In the genomic region with DNA sequence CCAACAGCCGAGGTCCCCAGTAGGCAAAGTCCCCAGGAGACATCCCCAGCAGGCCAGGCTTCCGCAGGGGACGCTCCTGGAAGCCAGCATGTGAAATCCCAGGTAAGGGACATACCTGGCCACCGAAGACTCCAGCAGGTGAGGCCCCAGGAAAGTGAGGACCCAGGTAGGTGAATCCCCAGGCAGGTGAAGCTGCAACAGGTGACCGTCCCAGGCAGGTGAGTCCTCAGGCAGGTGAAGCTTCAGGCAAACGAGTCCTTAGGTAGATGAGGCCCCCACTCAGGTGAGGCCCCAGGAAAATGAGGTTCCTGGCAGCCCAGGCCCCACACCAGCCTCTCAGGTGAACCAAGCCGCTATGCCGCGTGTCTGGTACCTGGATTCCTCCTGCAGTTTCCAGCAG, we compare ENCODE assay signal across 36 cellular contexts. TPM values are rescaled to one million over a fixed set of nuclear protein-coding genes. Genes with fewer than 3 reads are reported as not detected.
"Had no signal": no experiment of that assay in that cellular context is flagged by ENCODE, and none has a peak within 500 bp of the region (broad histone marks: within the 10 kb centered on the region; RNA-seq: fewer than 3 reads in every experiment).

No MANE protein-coding gene starts in this region.

- H3K36me3 Mint-ChIP-seq: activated naive CD4-positive, alpha-beta T cell treated with anti-CD3 and anti-CD28 coated beads, Interleukin-2, amount 50 U/mL, for 24 hours; activated naive CD8-positive, alpha-beta T cell; brain had no signal

- H3K9me3 Mint-ChIP-seq: activated B cell treated with CpG ODN at 0.5 μM for 24 hours; activated CD4-positive, alpha-beta memory T cell treated with anti-CD3 and anti-CD28 coated beads, Interleukin-2, amount 10 ng/mL, durations not matched to agents 7 days and 5 days; activated CD4-positive, alpha-beta T cell treated with anti-CD3 and anti-CD28 coated beads, Interleukin-2, amount 10 ng/mL, durations not matched to agents 7 days and 5 days; activated naive CD4-positive, alpha-beta T cell treated with anti-CD3 and anti-CD28 coated beads, Interleukin-2, amount 10 ng/mL, durations not matched to agents 7 days and 5 days; activated naive CD4-positive, alpha-beta T cell treated with anti-CD3 and anti-CD28 coated beads, Interleukin-2, amount 50 U/mL, for 24 hours; activated naive CD8-positive, alpha-beta T cell treated with anti-CD3 and anti-CD28 coated beads, Interleukin-2, amount 10 ng/mL, durations not matched to agents 7 days and 5 days; activated naive CD8-positive, alpha-beta T cell treated with anti-CD3 and anti-CD28 coated beads, Interleukin-2, amount 50 U/mL, for 24 hours; activated T-cell treated with anti-CD3 and anti-CD28 coated beads, Interleukin-2, amount 50 U/mL, for 24 hours; activated T-helper 2 cell treated with anti-CD3 and anti-CD28 coated beads, Interferon-gamma antibody, Interleukin-2, Interleukin-4, amounts not matched to agents 10 μg/mL and 5 μg/mL and 100 μg/mL, durations not matched to agents 14 hours and 24 hours and 36 hours; T-helper 1 cell treated with Interleukin-12 subunit alpha and Interleukin-12 subunit beta and Interleukin-4 antibody, amounts not matched to agents 30 μg/mL and 1 μg/mL, for 36 hours; T-helper 2 cell treated with Interferon-gamma antibody and Interleukin-4, amounts not matched to agents 5 μg/mL and 100 μg/mL, for 36 hours had no signal

- ATAC-seq: activated CD4-positive, alpha-beta T cell treated with anti-CD3 and anti-CD28 coated beads for 36 hours; activated CD8-positive, alpha-beta memory T cell treated with anti-CD3 and anti-CD28 coated beads, Interleukin-2, amount 10 ng/mL, durations not matched to agents 7 days and 5 days; activated CD8-positive, alpha-beta T cell treated with anti-CD3 and anti-CD28 coated beads, Interleukin-2, amount 10 ng/mL, durations not matched to agents 7 days and 5 days; activated naive CD8-positive, alpha-beta T cell treated with anti-CD3 and anti-CD28 coated beads, Interleukin-2, amount 50 U/mL, for 24 hours had no signal

- H3K9me3 ChIP-seq: ascending aorta had no signal

- H3K27me3 Mint-ChIP-seq: activated CD4-positive, alpha-beta memory T cell treated with anti-CD3 and anti-CD28 coated beads, Interleukin-2, amount 10 ng/mL, durations not matched to agents 7 days and 5 days; activated CD4-positive, alpha-beta T cell treated with anti-CD3 and anti-CD28 coated beads for 36 hours; activated CD4-positive, alpha-beta T cell treated with anti-CD3 and anti-CD28 coated beads, Interleukin-2, amount 10 ng/mL, durations not matched to agents 7 days and 5 days; activated CD8-positive, alpha-beta memory T cell treated with anti-CD3 and anti-CD28 coated beads, Interleukin-2, amount 10 ng/mL, durations not matched to agents 7 days and 5 days; activated naive CD4-positive, alpha-beta T cell treated with anti-CD3 and anti-CD28 coated beads, Interleukin-2, amount 50 U/mL, for 24 hours; activated naive CD8-positive, alpha-beta T cell had no signal

- DNase-seq: activated B cell treated with CpG ODN at 0.5 μM for 24 hours; activated CD4-positive, alpha-beta memory T cell treated with anti-CD3 and anti-CD28 coated beads, Interleukin-2, amount 10 ng/mL, durations not matched to agents 7 days and 5 days; activated CD4-positive, alpha-beta T cell treated with anti-CD3 and anti-CD28 coated beads for 1 hour; activated CD4-positive, alpha-beta T cell treated with anti-CD3 and anti-CD28 coated beads for 36 hours; activated CD4-positive, alpha-beta T cell treated with anti-CD3 and anti-CD28 coated beads for 48 hours; activated CD4-positive, alpha-beta T cell treated with anti-CD3 and anti-CD28 coated beads, Interleukin-2, amount 10 ng/mL, durations not matched to agents 7 days and 5 days; activated CD4-positive, alpha-beta T cell treated with anti-CD3 and anti-CD28 coated beads, Interleukin-2, amount 50 U/mL, for 48 hours; activated CD8-positive, alpha-beta memory T cell treated with anti-CD3 and anti-CD28 coated beads for 24 hours; activated CD8-positive, alpha-beta memory T cell treated with anti-CD3 and anti-CD28 coated beads, Interleukin-2, amount 10 ng/mL, durations not matched to agents 7 days and 5 days; activated CD8-positive, alpha-beta memory T cell treated with anti-CD3 and anti-CD28 coated beads, Interleukin-2, amount 50 U/mL, for 48 hours; activated CD8-positive, alpha-beta T cell treated with anti-CD3 and anti-CD28 coated beads, Interleukin-2, amount 10 ng/mL, durations not matched to agents 7 days and 5 days; activated effector memory CD4-positive, alpha-beta T cell treated with Interleukin-2 at 50 U/mL for 16 hours; activated gamma-delta T cell; activated naive CD4-positive, alpha-beta T cell treated with anti-CD3 and anti-CD28 coated beads, Interleukin-2, amount 10 ng/mL, durations not matched to agents 7 days and 5 days; activated naive CD4-positive, alpha-beta T cell treated with Interleukin-2 at 50 U/mL for 16 hours; activated naive CD8-positive, alpha-beta T cell treated with anti-CD3 and anti-CD28 coated beads, Interleukin-2, amount 10 ng/mL, durations not matched to agents 7 days and 5 days; activated naive CD8-positive, alpha-beta T cell treated with anti-CD3 and anti-CD28 coated beads, Interleukin-2, amount 50 U/mL, for 24 hours; activated T-cell treated with anti-CD3 and anti-CD28 coated beads, Interleukin-2, amount 50 U/mL, for 24 hours; activated T-cell treated with anti-CD3 and anti-CD28 coated beads, Interleukin-2, amount 50 U/mL, for 48 hours; amygdala; anterior cingulate cortex; cerebellar nuclear complex; T-helper 1 cell; T-helper 2 cell; T-helper 9 cell had no signal

- H3K4me3 ChIP-seq: ascending aorta, cardiac muscle cell had no signal

- H3K27ac ChIP-seq: ascending aorta, cardiac muscle cell, VCaP had no signal

- H3K36me3 ChIP-seq: ascending aorta, cardiac muscle cell had no signal

- H3K4me3 Mint-ChIP-seq: activated B cell treated with CpG ODN at 0.5 μM for 24 hours; activated CD4-positive, alpha-beta memory T cell treated with anti-CD3 and anti-CD28 coated beads, Interleukin-2, amount 10 ng/mL, durations not matched to agents 7 days and 5 days; activated CD4-positive, alpha-beta T cell treated with anti-CD3 and anti-CD28 coated beads for 36 hours; activated CD4-positive, alpha-beta T cell treated with anti-CD3 and anti-CD28 coated beads, Interleukin-2, amount 10 ng/mL, durations not matched to agents 7 days and 5 days; activated CD8-positive, alpha-beta memory T cell treated with anti-CD3 and anti-CD28 coated beads, Interleukin-2, amount 10 ng/mL, durations not matched to agents 7 days and 5 days; activated CD8-positive, alpha-beta T cell treated with anti-CD3 and anti-CD28 coated beads, Interleukin-2, amount 10 ng/mL, durations not matched to agents 7 days and 5 days; activated naive CD4-positive, alpha-beta T cell treated with anti-CD3 and anti-CD28 coated beads, Interleukin-2, amount 10 ng/mL, durations not matched to agents 7 days and 5 days; activated naive CD8-positive, alpha-beta T cell treated with anti-CD3 and anti-CD28 coated beads, Interleukin-2, amount 10 ng/mL, durations not matched to agents 7 days and 5 days; activated naive CD8-positive, alpha-beta T cell treated with anti-CD3 and anti-CD28 coated beads, Interleukin-2, amount 50 U/mL, for 24 hours; activated T-cell treated with anti-CD3 and anti-CD28 coated beads, Interleukin-2, amount 50 U/mL, for 24 hours; brain; central memory CD8-positive, alpha-beta T cell; T-helper 1 cell treated with Interleukin-12 subunit alpha and Interleukin-12 subunit beta and Interleukin-4 antibody, amounts not matched to agents 30 μg/mL and 1 μg/mL, for 36 hours; T-helper 2 cell treated with Interferon-gamma antibody and Interleukin-4, amounts not matched to agents 5 μg/mL and 100 μg/mL, for 36 hours had no signal

- H3K27me3 ChIP-seq: cardiac muscle cell had no signal

- H3K27ac Mint-ChIP-seq: activated B cell treated with CpG ODN at 0.5 μM for 24 hours; activated CD4-positive, alpha-beta memory T cell treated with anti-CD3 and anti-CD28 coated beads, Interleukin-2, amount 10 ng/mL, durations not matched to agents 7 days and 5 days; activated CD4-positive, alpha-beta T cell treated with anti-CD3 and anti-CD28 coated beads for 36 hours; activated CD4-positive, alpha-beta T cell treated with anti-CD3 and anti-CD28 coated beads, Interleukin-2, amount 10 ng/mL, durations not matched to agents 7 days and 5 days; activated CD8-positive, alpha-beta memory T cell treated with anti-CD3 and anti-CD28 coated beads, Interleukin-2, amount 10 ng/mL, durations not matched to agents 7 days and 5 days; activated CD8-positive, alpha-beta T cell treated with anti-CD3 and anti-CD28 coated beads, Interleukin-2, amount 10 ng/mL, durations not matched to agents 7 days and 5 days; activated naive CD4-positive, alpha-beta T cell treated with anti-CD3 and anti-CD28 coated beads, Interleukin-2, amount 10 ng/mL, durations not matched to agents 7 days and 5 days; activated naive CD4-positive, alpha-beta T cell treated with anti-CD3 and anti-CD28 coated beads, Interleukin-2, amount 50 U/mL, for 24 hours; activated naive CD8-positive, alpha-beta T cell; activated naive CD8-positive, alpha-beta T cell treated with anti-CD3 and anti-CD28 coated beads, Interleukin-2, amount 10 ng/mL, durations not matched to agents 7 days and 5 days; activated naive CD8-positive, alpha-beta T cell treated with anti-CD3 and anti-CD28 coated beads, Interleukin-2, amount 50 U/mL, for 24 hours; activated T-cell treated with anti-CD3 and anti-CD28 coated beads, Interleukin-2, amount 50 U/mL, for 24 hours; activated T-helper 2 cell treated with anti-CD3 and anti-CD28 coated beads, Interferon-gamma antibody, Interleukin-2, Interleukin-4, amounts not matched to agents 10 μg/mL and 5 μg/mL and 100 μg/mL, durations not matched to agents 14 hours and 24 hours and 36 hours; brain; T-helper 1 cell treated with Interleukin-12 subunit alpha and Interleukin-12 subunit beta and Interleukin-4 antibody, amounts not matched to agents 30 μg/mL and 1 μg/mL, for 36 hours; T-helper 2 cell treated with Interferon-gamma antibody and Interleukin-4, amounts not matched to agents 5 μg/mL and 100 μg/mL, for 36 hours had no signal

RNA-seq across cellular contexts. Expression of gene FUT6, which starts 8.3 kb away (rescaled TPM):
- total RNA-seq: activated B cell treated with CpG ODN at 0.5 μM for 24 hours; activated CD4-positive, alpha-beta memory T cell treated with anti-CD3 and anti-CD28 coated beads, Interleukin-2, amount 10 ng/mL, durations not matched to agents 7 days and 5 days; activated CD4-positive, alpha-beta T cell treated with anti-CD3 and anti-CD28 coated beads for 36 hours; activated CD4-positive, alpha-beta T cell treated with anti-CD3 and anti-CD28 coated beads, Interleukin-2, amount 10 ng/mL, durations not matched to agents 7 days and 5 days; activated CD8-positive, alpha-beta memory T cell treated with anti-CD3 and anti-CD28 coated beads, Interleukin-2, amount 10 ng/mL, durations not matched to agents 7 days and 5 days; activated T-helper 2 cell treated with anti-CD3 and anti-CD28 coated beads, Interferon-gamma antibody, Interleukin-2, Interleukin-4, amounts not matched to agents 10 μg/mL and 5 μg/mL and 100 μg/mL, durations not matched to agents 14 hours and 24 hours and 36 hours; ascending aorta; cardiac muscle cell had no signal
- polyA plus RNA-seq: cardiac muscle cell had no signal

RNA-seq across cellular contexts. Expression of gene FUT3, which starts 20.1 kb away (rescaled TPM):
- total RNA-seq: activated B cell treated with CpG ODN at 0.5 μM for 24 hours; activated CD4-positive, alpha-beta memory T cell treated with anti-CD3 and anti-CD28 coated beads, Interleukin-2, amount 10 ng/mL, durations not matched to agents 7 days and 5 days; activated CD4-positive, alpha-beta T cell treated with anti-CD3 and anti-CD28 coated beads for 36 hours; activated CD4-positive, alpha-beta T cell treated with anti-CD3 and anti-CD28 coated beads, Interleukin-2, amount 10 ng/mL, durations not matched to agents 7 days and 5 days; activated CD8-positive, alpha-beta memory T cell treated with anti-CD3 and anti-CD28 coated beads, Interleukin-2, amount 10 ng/mL, durations not matched to agents 7 days and 5 days; activated CD8-positive, alpha-beta T cell treated with anti-CD3 and anti-CD28 coated beads, Interleukin-2, amount 10 ng/mL, durations not matched to agents 7 days and 5 days; activated naive CD8-positive, alpha-beta T cell treated with anti-CD3 and anti-CD28 coated beads, Interleukin-2, amount 10 ng/mL, durations not matched to agents 7 days and 5 days; activated T-helper 2 cell treated with anti-CD3 and anti-CD28 coated beads, Interferon-gamma antibody, Interleukin-2, Interleukin-4, amounts not matched to agents 10 μg/mL and 5 μg/mL and 100 μg/mL, durations not matched to agents 14 hours and 24 hours and 36 hours; ascending aorta had no signal
- polyA plus RNA-seq: cardiac muscle cell had no signal

RNA-seq across cellular contexts. Expression of gene NRTN, which starts 26.3 kb away (rescaled TPM):
- total RNA-seq: activated CD8-positive, alpha-beta memory T cell treated with anti-CD3 and anti-CD28 coated beads, Interleukin-2, amount 10 ng/mL, durations not matched to agents 7 days and 5 days; activated CD8-positive, alpha-beta T cell treated with anti-CD3 and anti-CD28 coated beads, Interleukin-2, amount 10 ng/mL, durations not matched to agents 7 days and 5 days had no signal

RNA-seq across cellular contexts. Expression of gene FUT5, which starts 39.2 kb away (rescaled TPM):
- total RNA-seq: activated B cell treated with CpG ODN at 0.5 μM for 24 hours; activated CD4-positive, alpha-beta T cell treated with anti-CD3 and anti-CD28 coated beads, Interleukin-2, amount 10 ng/mL, durations not matched to agents 7 days and 5 days; activated CD8-positive, alpha-beta memory T cell treated with anti-CD3 and anti-CD28 coated beads, Interleukin-2, amount 10 ng/mL, durations not matched to agents 7 days and 5 days; activated CD8-positive, alpha-beta T cell treated with anti-CD3 and anti-CD28 coated beads, Interleukin-2, amount 10 ng/mL, durations not matched to agents 7 days and 5 days; activated T-helper 2 cell treated with anti-CD3 and anti-CD28 coated beads, Interferon-gamma antibody, Interleukin-2, Interleukin-4, amounts not matched to agents 10 μg/mL and 5 μg/mL and 100 μg/mL, durations not matched to agents 14 hours and 24 hours and 36 hours; ascending aorta had no signal
- polyA plus RNA-seq: adipose tissue, cardiac muscle cell had no signal
